ENCODE assay signal across 9 cellular contexts in the genomic region with DNA sequence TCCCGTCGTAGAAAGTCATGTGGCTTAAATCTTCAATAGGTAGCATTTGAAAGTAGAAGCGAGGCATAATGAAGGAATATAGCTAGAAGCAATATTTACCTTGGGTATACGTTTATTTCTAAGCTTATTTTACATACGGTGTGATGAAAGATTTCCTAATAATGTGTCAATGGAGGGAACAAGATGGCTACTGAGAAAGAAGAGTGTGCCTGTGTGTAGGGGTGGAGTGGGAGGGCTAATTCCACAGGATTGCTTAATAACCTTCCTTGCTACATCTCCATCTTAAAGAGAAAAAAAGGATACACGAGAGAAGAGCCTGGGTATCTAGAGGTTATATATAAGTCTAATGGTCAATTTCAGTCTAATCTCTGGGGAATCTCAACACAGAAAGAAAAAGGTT. TPM values are rescaled to one million over a fixed set of nuclear protein-coding genes. Genes with fewer than 3 reads are reported as not detected.
DNase-seq lines count a peak whose midpoint lies in the region; ATAC-seq, FAIRE-seq and TF ChIP-seq lines count a peak whose summit lies in the region.
"Had no signal": no experiment of that assay in that cellular context is flagged by ENCODE, and none has a peak within 500 bp of the region (broad histone marks: within the 10 kb centered on the region; RNA-seq: fewer than 3 reads in every experiment).

No MANE protein-coding gene starts in this region.

- H3K4me3 Mint-ChIP-seq in activated T-helper 2 cell treated with anti-CD3 and anti-CD28 coated beads, Interferon-gamma antibody, Interleukin-2, Interleukin-4, amounts not matched to agents 10 μg/mL and 5 μg/mL and 100 μg/mL, durations not matched to agents 14 hours and 24 hours and 36 hours (ENCODE audit: low read depth): peak overlapping the region; percentile 31

- FAIRE-seq in HepG2 (lab: Jason Lieb, UNC): no peak
- FAIRE-seq: TTC549 had no signal

- no peaks in the 10 kb centered on the region for H3K36me3 Mint-ChIP-seq in activated T-helper 2 cell treated with anti-CD3 and anti-CD28 coated beads, Interferon-gamma antibody, Interleukin-2, Interleukin-4, amounts not matched to agents 10 μg/mL and 5 μg/mL and 100 μg/mL, durations not matched to agents 14 hours and 24 hours and 36 hours (ENCODE audit: low read depth)

- no peak for ATAC-seq in HepG2
- no peak for ATAC-seq in right lobe of liver
- no peak for ATAC-seq in GM19035 (IDR thresholded peaks at IDR 0.05; ENCODE audit: unreplicated experiment)
- ATAC-seq in GM19324 (IDR thresholded peaks at IDR 0.05; ENCODE audit: low FRiP score, unreplicated experiment): no peak
- ATAC-seq in GM21528 (IDR thresholded peaks at IDR 0.05; ENCODE audit: low FRiP score, unreplicated experiment): no peak

- H3K4me1 ChIP-seq in HepG2 (ENCODE audit: insufficient read depth, low read length) (peaks cover 23% of the 10 kb centered on the region), right lobe of liver (peaks cover 0 to 4% (median 0%) of the 10 kb centered on the region in 4 donors)

- POLR2A ChIA-PET in HepG2 (lab: Yijun Ruan, JAX): no interaction called here

- in situ Hi-C loops in HepG2 (cut with HindIII; ENCODE audit: extremely low pct_ligation_motif_present, low pct_unique_long_range_greater_than_20kb): no loop called here

- WGBS in HepG2 (ENCODE audit: low lambda C conversion rate): 48% methylated on average over 6 of the region's 6 CpGs
- 64% methylated on average over 6 of the region's 6 CpGs for WGBS in right lobe of liver (ENCODE audit: insufficient coverage, low coverage, low lambda C conversion rate, missing lambda C conversion rate)

- H3K27ac ChIP-seq in HepG2 (ENCODE audit: extremely low read length, insufficient read depth, low read length) (no peak overlapping the region), right lobe of liver (peak overlapping the region in 1 of 3 donors; percentile 97)

- H3K9me3 ChIP-seq in HepG2 (ENCODE audit: low read length): no peaks in the 10 kb centered on the region
- no peaks in the 10 kb centered on the region for H3K9me3 ChIP-seq in right lobe of liver

- TF ChIP-seq CTCF in HepG2 (CRISPR knock-in tag; IDR thresholded peaks at IDR 0.05): no peak
- TF ChIP-seq CTCF in right lobe of liver (IDR thresholded peaks at IDR 0.05): no peak

- H3K9ac ChIP-seq in HepG2 (ENCODE audit: insufficient read depth, low read depth, low read length): no peak overlapping the region

- H2AFZ ChIP-seq in HepG2 (ENCODE audit: low read length): no peak overlapping the region

- H4K20me1 ChIP-seq in HepG2 (ENCODE audit: insufficient read depth, low read length): no peaks in the 10 kb centered on the region

- CTCF ChIA-PET in HepG2 (lab: Yijun Ruan, JAX; ENCODE audit: low intra/inter-chr PET ratio, low total read pairs): no interaction called here

- BruUV-seq in HepG2 (replicated peaks; lab: Mats Ljungman, UMichigan): no TSS peak

- no peaks in the 10 kb centered on the region for H3K9me3 Mint-ChIP-seq in activated T-helper 2 cell treated with anti-CD3 and anti-CD28 coated beads, Interferon-gamma antibody, Interleukin-2, Interleukin-4, amounts not matched to agents 10 μg/mL and 5 μg/mL and 100 μg/mL, durations not matched to agents 14 hours and 24 hours and 36 hours

- no peaks in the 10 kb centered on the region for H3K27me3 Mint-ChIP-seq in activated T-helper 2 cell treated with anti-CD3 and anti-CD28 coated beads, Interferon-gamma antibody, Interleukin-2, Interleukin-4, amounts not matched to agents 10 μg/mL and 5 μg/mL and 100 μg/mL, durations not matched to agents 14 hours and 24 hours and 36 hours (ENCODE audit: low read depth)

- H3K79me2 ChIP-seq in HepG2 (ENCODE audit: insufficient read depth, low read length): peaks cover 46% of the 10 kb centered on the region

- H3K27ac Mint-ChIP-seq in activated T-helper 2 cell treated with anti-CD3 and anti-CD28 coated beads, Interferon-gamma antibody, Interleukin-2, Interleukin-4, amounts not matched to agents 10 μg/mL and 5 μg/mL and 100 μg/mL, durations not matched to agents 14 hours and 24 hours and 36 hours: no peak overlapping the region

- H3K4me3 ChIP-seq in HepG2 (replicated peaks in 1 of 3; ENCODE audit: insufficient read depth in 1 of 3, low read depth in 2 of 3, low read length in 3 of 3): peak overlapping the region in 1 of 3 experiments; percentile 7; a peak in 1 of 6 replicates
- H3K4me3 ChIP-seq in right lobe of liver: no peak overlapping the region

- peaks cover 12% of the 10 kb centered on the region for H3K4me1 Mint-ChIP-seq in activated T-helper 2 cell treated with anti-CD3 and anti-CD28 coated beads, Interferon-gamma antibody, Interleukin-2, Interleukin-4, amounts not matched to agents 10 μg/mL and 5 μg/mL and 100 μg/mL, durations not matched to agents 14 hours and 24 hours and 36 hours (ENCODE audit: low read depth)

- DNase-seq in HepG2 (ENCODE audit: low spot score): no peak
- DNase-seq in right lobe of liver: no peak
- no peak for DNase-seq in activated T-helper 2 cell treated with anti-CD3 and anti-CD28 coated beads, Interferon-gamma antibody, Interleukin-2, Interleukin-4, amounts not matched to agents 10 μg/mL and 5 μg/mL and 100 μg/mL, durations not matched to agents 14 hours and 24 hours and 36 hours (ENCODE audit: low spot score)
- DNase-seq in kidney tubule cell (ENCODE audit: low spot score): peak; percentile 44
- DNase-seq in RKO (ENCODE audit: low spot score): no peak

- no peaks in the 10 kb centered on the region for H3K36me3 ChIP-seq in HepG2 (replicated peaks in 1 of 2; ENCODE audit: control insufficient read depth in 1 of 2, insufficient read depth in 2 of 2, low read length in 2 of 2)
- H3K36me3 ChIP-seq in right lobe of liver: no peaks in the 10 kb centered on the region

- H3K27me3 ChIP-seq in HepG2 (ENCODE audit: control insufficient read depth in 1 of 2, insufficient read depth in 2 of 2, low read length in 2 of 2) (no peaks in the 10 kb centered on the region), right lobe of liver (no peaks in the 10 kb centered on the region)

- TF ChIP-seq RAD21 in HepG2 (CRISPR knock-in tag; IDR thresholded peaks at IDR 0.05): no peak

- no peak for TF ChIP-seq EP300 in HepG2 (IDR thresholded peaks at IDR 0.05; ENCODE audit: low read depth in 2 of 2, low read length in 2 of 2)
- TF ChIP-seq EP300 in HepG2 (CRISPR knock-in tag; IDR thresholded peaks at IDR 0.05; ENCODE audit: borderline replicate concordance): no peak

- TF ChIP-seq POLR2A in HepG2 (IDR thresholded peaks at IDR 0.05; ENCODE audit: insufficient read depth in 1 of 2, low read depth in 2 of 2, low read length in 2 of 2) (no peak), right lobe of liver (IDR thresholded peaks at IDR 0.05) (no peak)

- intact Hi-C loops in HepG2 (cut with micrococcal nuclease; ENCODE audit: unreplicated experiment) (no loop called here), right lobe of liver (cut with DNase I) (no loop called here)
- intact Hi-C loops in activated T-helper 2 cell treated with anti-CD3 and anti-CD28 coated beads, Interferon-gamma antibody, Interleukin-2, Interleukin-4, amounts not matched to agents 10 μg/mL and 5 μg/mL and 100 μg/mL, durations not matched to agents 14 hours and 24 hours and 36 hours (cut with micrococcal nuclease): no loop called here

- H3K4me2 ChIP-seq in HepG2 (ENCODE audit: low read depth, low read length): peak overlapping the region; percentile 27; the same call in 1 of the 2 replicates

RNA-seq across cellular contexts. Expression of gene SPART, which starts 2.0 kb away (rescaled TPM):
- total RNA-seq in HepG2 (2016; rRNA removed; fragmentation: Illumina TruSeq; extraction: Trizol) (28.8 and 48.6 TPM in 2 replicates), right lobe of liver (10 to 100 TPM in 2 of 6 experiments, 1 to 10 TPM in 4; 8.1 to 16.4 (median 9.5) TPM)
- 3.5 and 4.4 TPM in 2 replicates for total RNA-seq in HepG2 (2016; cell fraction: cytosol; rRNA removed; fragmentation: Illumina TruSeq; extraction: Trizol; ENCODE audit: low read depth)
- 29.4 and 52.4 TPM in 2 replicates for total RNA-seq in HepG2 (2016; cell fraction: insoluble cytoplasmic fraction; rRNA removed; fragmentation: Illumina TruSeq; extraction: Trizol)
- total RNA-seq in HepG2 (2016; cell fraction: membrane; rRNA removed; fragmentation: Illumina TruSeq; extraction: Trizol): 9.5 and 10.5 TPM in 2 replicates
- total RNA-seq in HepG2 (2016; cell fraction: nucleus; rRNA removed; fragmentation: Illumina TruSeq; extraction: Trizol): 12.3 and 19.0 TPM in 2 replicates
- polyA plus RNA-seq in HepG2 (2011; rRNA removed): 7.4 and 8.9 TPM in 2 replicates
- 7.4 and 10.6 TPM in 2 replicates for polyA plus RNA-seq in HepG2 (2011; cell fraction: cytosol; rRNA removed)
- polyA plus RNA-seq in HepG2 (2011; cell fraction: nucleus; rRNA removed): 6.5 and 8.0 TPM in 2 replicates
- polyA plus RNA-seq in HepG2 (2012): 11.6 and 15.3 TPM in 2 replicates
- polyA plus RNA-seq in HepG2 (2016; cell fraction: cytosol; fragmentation: Illumina TruSeq; extraction: Trizol; ENCODE audit: low read depth): 0.89 and 1.4 TPM in 2 replicates
- polyA plus RNA-seq in HepG2 (2016; cell fraction: insoluble cytoplasmic fraction; fragmentation: Illumina TruSeq; extraction: Trizol; ENCODE audit: low read depth): 43.6 and 44.6 TPM in 2 replicates
- 3.1 and 4.3 TPM in 2 replicates for polyA plus RNA-seq in HepG2 (2016; cell fraction: membrane; fragmentation: Illumina TruSeq; extraction: Trizol; ENCODE audit: low read depth)
- polyA plus RNA-seq in HepG2 (2016; cell fraction: nucleus; fragmentation: Illumina TruSeq; extraction: Trizol; ENCODE audit: insufficient read depth, low read depth): 22.8 and 31.5 TPM in 2 replicates
- 2.5 and 17.4 TPM in 2 replicates for polyA minus RNA-seq in HepG2 (2011; rRNA and poly(A)+ RNA removed; ENCODE audit: low replicate concordance)
- 11.7 and 15.1 TPM in 2 replicates for polyA minus RNA-seq in HepG2 (2011; cell fraction: cytosol; rRNA and poly(A)+ RNA removed)
- polyA minus RNA-seq in HepG2 (2011; cell fraction: nucleus; rRNA and poly(A)+ RNA removed): 7.7 and 10.9 TPM in 2 replicates
- 31.7 and 32.0 TPM in 2 replicates for total RNA-seq in activated T-helper 2 cell treated with anti-CD3 and anti-CD28 coated beads, Interferon-gamma antibody, Interleukin-2, Interleukin-4, amounts not matched to agents 10 μg/mL and 5 μg/mL and 100 μg/mL, durations not matched to agents 14 hours and 24 hours and 36 hours

RNA-seq across cellular contexts. Expression of gene CCDC169, which starts 46.6 kb away (rescaled TPM):
- total RNA-seq in HepG2 (2016; rRNA removed; fragmentation: Illumina TruSeq; extraction: Trizol) (0.33 and 0.38 TPM in 2 replicates), right lobe of liver (not detected)
- 0.30 TPM in 1 of 2 replicates, not detected in the other for total RNA-seq in HepG2 (2016; cell fraction: cytosol; rRNA removed; fragmentation: Illumina TruSeq; extraction: Trizol; ENCODE audit: low read depth)
- 0.17 and 0.33 TPM in 2 replicates for total RNA-seq in HepG2 (2016; cell fraction: insoluble cytoplasmic fraction; rRNA removed; fragmentation: Illumina TruSeq; extraction: Trizol)
- 0.31 and 0.74 TPM in 2 replicates for total RNA-seq in HepG2 (2016; cell fraction: membrane; rRNA removed; fragmentation: Illumina TruSeq; extraction: Trizol)
- total RNA-seq in HepG2 (2016; cell fraction: nucleus; rRNA removed; fragmentation: Illumina TruSeq; extraction: Trizol): not detected in 2 replicates
- 0.25 and 0.27 TPM in 2 replicates for polyA plus RNA-seq in HepG2 (2011; rRNA removed)
- 0.05 and 0.08 TPM in 2 replicates for polyA plus RNA-seq in HepG2 (2011; cell fraction: cytosol; rRNA removed)
- 0.16 and 0.35 TPM in 2 replicates for polyA plus RNA-seq in HepG2 (2011; cell fraction: nucleus; rRNA removed)
- polyA plus RNA-seq in HepG2 (2012): 0.16 and 0.32 TPM in 2 replicates
- polyA plus RNA-seq in HepG2 (2016; cell fraction: cytosol; fragmentation: Illumina TruSeq; extraction: Trizol; ENCODE audit: low read depth): 0.12 and 0.23 TPM in 2 replicates
- 0.52 and 0.57 TPM in 2 replicates for polyA plus RNA-seq in HepG2 (2016; cell fraction: insoluble cytoplasmic fraction; fragmentation: Illumina TruSeq; extraction: Trizol; ENCODE audit: low read depth)
- 0.49 and 0.66 TPM in 2 replicates for polyA plus RNA-seq in HepG2 (2016; cell fraction: membrane; fragmentation: Illumina TruSeq; extraction: Trizol; ENCODE audit: low read depth)
- 0.21 TPM in 1 of 2 replicates, not detected in the other for polyA plus RNA-seq in HepG2 (2016; cell fraction: nucleus; fragmentation: Illumina TruSeq; extraction: Trizol; ENCODE audit: insufficient read depth, low read depth)
- polyA minus RNA-seq in HepG2 (2011; rRNA and poly(A)+ RNA removed; ENCODE audit: low replicate concordance): 1.5 TPM in 1 of 2 replicates, not detected in the other
- not detected in 2 replicates for polyA minus RNA-seq in HepG2 (2011; cell fraction: cytosol; rRNA and poly(A)+ RNA removed)
- 1.3 and 1.5 TPM in 2 replicates for polyA minus RNA-seq in HepG2 (2011; cell fraction: nucleus; rRNA and poly(A)+ RNA removed)
- total RNA-seq in activated T-helper 2 cell treated with anti-CD3 and anti-CD28 coated beads, Interferon-gamma antibody, Interleukin-2, Interleukin-4, amounts not matched to agents 10 μg/mL and 5 μg/mL and 100 μg/mL, durations not matched to agents 14 hours and 24 hours and 36 hours: 0.23 and 0.46 TPM in 2 replicates
